Comparison of ENCODE assay signal across 5 cellular contexts in genomic region chr1:76822961-76823360, GRCh38. TPM values are rescaled to one million over a fixed set of nuclear protein-coding genes. Genes with fewer than 3 reads are reported as not detected.
"Had no signal": no experiment of that assay in that cellular context is flagged by ENCODE, and none has a peak within 500 bp of the region (broad histone marks: within the 10 kb centered on the region; RNA-seq: fewer than 3 reads in every experiment).

No MANE protein-coding gene starts in this region.

RNA-seq across cellular contexts. Expression of gene ST6GALNAC5, which starts 44.3 kb away (rescaled TPM):
- total RNA-seq: naive thymus-derived CD8-positive, alpha-beta T cell; natural killer cell; natural killer cell treated with Interleukin-12 subunit alpha and Interleukin-12 subunit beta and Interleukin-15 and Interleukin-18, amount 100 ng/mL, for 72 hours; pulmonary artery endothelial cell; right lobe of liver had no signal
